ENCODE assay signal across 26 cellular contexts in genomic region chr1:6038603-6039002, GRCh38.
"Had no signal": no experiment of that assay in that cellular context is flagged by ENCODE, and none has a peak within 500 bp of the region (broad histone marks: within the 10 kb centered on the region; RNA-seq: fewer than 3 reads in every experiment).

No MANE protein-coding gene starts in this region.

- H3K36me3 ChIP-seq: ascending aorta, SJSA1 had no signal

- H3K27me3 Mint-ChIP-seq: activated B cell treated with CpG ODN at 0.5 μM for 24 hours; activated CD4-positive, alpha-beta memory T cell treated with anti-CD3 and anti-CD28 coated beads for 36 hours; activated CD4-positive, alpha-beta T cell treated with anti-CD3 and anti-CD28 coated beads, Interleukin-2, amount 10 ng/mL, durations not matched to agents 7 days and 5 days; activated naive CD8-positive, alpha-beta T cell treated with anti-CD3 and anti-CD28 coated beads, Interleukin-2, amount 50 U/mL, for 24 hours had no signal

- DNase-seq: activated B cell treated with CpG ODN at 0.5 μM for 24 hours; activated CD4-positive, alpha-beta memory T cell treated with anti-CD3 and anti-CD28 coated beads for 36 hours; activated CD4-positive, alpha-beta T cell treated with anti-CD3 and anti-CD28 coated beads for 1 hour; activated CD4-positive, alpha-beta T cell treated with anti-CD3 and anti-CD28 coated beads, Interleukin-2, amount 10 ng/mL, durations not matched to agents 7 days and 5 days; activated CD8-positive, alpha-beta memory T cell treated with anti-CD3 and anti-CD28 coated beads for 24 hours; activated effector memory CD4-positive, alpha-beta T cell treated with anti-CD3 and anti-CD28 coated beads, Interleukin-2, amount 50 U/mL, for 16 hours; activated naive CD4-positive, alpha-beta T cell treated with Interleukin-2 at 50 U/mL for 16 hours; activated naive CD8-positive, alpha-beta T cell treated with anti-CD3 and anti-CD28 coated beads, Interleukin-2, amount 50 U/mL, for 24 hours; activated T-cell treated with anti-CD3 and anti-CD28 coated beads, Interleukin-2, amount 50 U/mL, for 4 hours; amniotic stem cell; body of pancreas; Karpas-422; NCI-H1092 treated with DMSO at 0.1 percent for 48 hours; NCI-H1417 treated with DMSO at 0.1 percent for 48 hours; NCI-H1694; NCI-H2029; NCI-H2107; NCI-H2171 treated with DMSO at 0.1 percent for 48 hours; NCI-H226; NCI-H526 treated with DMSO at 0.1 percent for 48 hours; NCI-H82; T1000 had no signal

- H3K4me1 ChIP-seq: ascending aorta, body of pancreas had no signal

- H3K4me3 ChIP-seq: ascending aorta, body of pancreas, K562, SJSA1 had no signal

- H3K27ac Mint-ChIP-seq: activated B cell treated with CpG ODN at 0.5 μM for 24 hours; activated CD4-positive, alpha-beta memory T cell treated with anti-CD3 and anti-CD28 coated beads for 36 hours had no signal

- H3K9me3 ChIP-seq: ascending aorta, body of pancreas, SJSA1 had no signal

- H3K27me3 ChIP-seq: ascending aorta, body of pancreas had no signal

- H3K4me3 Mint-ChIP-seq: activated B cell treated with CpG ODN at 0.5 μM for 24 hours; activated CD4-positive, alpha-beta memory T cell treated with anti-CD3 and anti-CD28 coated beads for 36 hours; activated CD4-positive, alpha-beta T cell treated with anti-CD3 and anti-CD28 coated beads, Interleukin-2, amount 10 ng/mL, durations not matched to agents 7 days and 5 days; activated naive CD8-positive, alpha-beta T cell treated with anti-CD3 and anti-CD28 coated beads, Interleukin-2, amount 50 U/mL, for 24 hours; activated T-cell treated with anti-CD3 and anti-CD28 coated beads, Interleukin-2, amount 50 U/mL, for 4 hours had no signal

- ATAC-seq: activated naive CD4-positive, alpha-beta T cell treated with anti-CD3 and anti-CD28 coated beads, Interleukin-2, amount 50 U/mL, for 72 hours; activated naive CD8-positive, alpha-beta T cell treated with anti-CD3 and anti-CD28 coated beads, Interleukin-2, amount 50 U/mL, for 24 hours; activated T-cell treated with anti-CD3 and anti-CD28 coated beads, Interleukin-2, amount 50 U/mL, for 4 hours; body of pancreas; K562 had no signal

- H3K27ac ChIP-seq: ascending aorta, body of pancreas, SJSA1 had no signal
